ENCODE assay signal across 12 cellular contexts in the genomic region with DNA sequence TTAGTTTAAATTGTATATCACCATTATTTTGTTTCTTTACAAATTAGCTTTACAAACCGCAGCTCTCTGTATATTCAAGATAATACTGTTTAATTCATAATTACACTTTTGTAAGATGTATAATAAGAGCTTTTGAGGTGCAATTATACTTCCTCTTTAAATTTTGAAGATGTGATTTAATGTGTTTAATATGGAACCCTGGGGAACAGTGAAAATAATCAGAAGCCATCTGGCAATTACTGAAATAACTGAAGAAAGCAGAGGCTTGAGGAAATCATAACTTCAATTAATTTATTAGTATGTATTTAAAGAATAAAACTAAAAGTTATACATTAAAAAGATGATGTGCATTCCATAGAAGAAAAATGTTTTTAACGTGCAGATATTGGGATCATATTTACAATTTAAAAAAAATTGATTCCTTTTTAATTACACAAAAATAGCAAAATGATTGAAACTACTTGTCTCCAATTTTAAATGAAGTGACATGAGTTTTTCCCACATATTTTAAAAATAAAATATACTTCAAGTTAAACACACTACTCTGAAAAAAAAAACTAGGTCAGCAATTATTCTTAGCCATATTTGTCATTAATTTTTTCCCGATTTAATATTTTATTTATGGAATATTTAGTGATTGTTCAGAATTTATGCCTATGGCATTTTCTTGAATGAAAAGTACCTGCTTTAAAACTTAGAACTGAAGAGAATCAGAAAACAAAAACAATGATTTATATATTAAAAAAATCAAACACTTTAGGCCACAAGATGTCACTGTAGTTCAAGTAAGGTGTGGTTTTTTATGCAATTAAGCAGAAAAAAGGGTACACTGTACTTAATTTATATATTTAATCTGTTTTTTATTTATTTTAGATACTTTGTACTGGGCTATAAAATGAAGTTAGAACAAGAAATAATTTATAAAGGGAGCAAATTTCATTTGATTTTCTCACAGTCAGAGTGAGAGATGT.
DNase-seq lines count a peak whose midpoint lies in the region; ATAC-seq, FAIRE-seq and TF ChIP-seq lines count a peak whose summit lies in the region.
"Had no signal": no experiment of that assay in that cellular context is flagged by ENCODE, and none has a peak within 500 bp of the region (broad histone marks: within the 10 kb centered on the region; RNA-seq: fewer than 3 reads in every experiment).

No MANE protein-coding gene starts in this region.

- H3K9me3 Mint-ChIP-seq in osteocyte (ENCODE audit: unreplicated experiment), result no peaks in the 10 kb centered on the region
- H3K9me3 Mint-ChIP-seq in stimulated activated naive B cell treated with anti-CD40 and anti-IgM and Interleukin-4, amounts not matched to agents 10 μg/mL and 1 μg/mL and 100 μg/mL, for 72 hours, result no peaks in the 10 kb centered on the region
- H3K9me3 Mint-ChIP-seq: stimulated activated naive CD8-positive, alpha-beta T cell treated with anti-CD3 and anti-CD28 coated beads, Interleukin-15, Interleukin-2, amounts not matched to agents 100 ng/mL and 50 ng/mL, for 24 hours had no signal

- no peak for TF ChIP-seq POLR2A in upper lobe of left lung (IDR thresholded peaks at IDR 0.05)

- no peak overlapping the region for H3K27ac Mint-ChIP-seq in osteocyte (ENCODE audit: unreplicated experiment)
- H3K27ac Mint-ChIP-seq in stimulated activated naive B cell treated with anti-CD40 and anti-IgM and Interleukin-4, amounts not matched to agents 10 μg/mL and 1 μg/mL and 100 μg/mL, for 72 hours, result no peak overlapping the region
- H3K27ac Mint-ChIP-seq: activated B cell treated with CpG ODN at 0.5 μM for 24 hours; stimulated activated naive CD8-positive, alpha-beta T cell treated with anti-CD3 and anti-CD28 coated beads, Interleukin-15, Interleukin-2, amounts not matched to agents 100 ng/mL and 50 ng/mL, for 24 hours had no signal

- peaks cover 5% of the 10 kb centered on the region for H3K27me3 Mint-ChIP-seq in osteocyte (ENCODE audit: unreplicated experiment)
- H3K27me3 Mint-ChIP-seq in stimulated activated naive B cell treated with anti-CD40 and anti-IgM and Interleukin-4, amounts not matched to agents 10 μg/mL and 1 μg/mL and 100 μg/mL, for 72 hours, result no peaks in the 10 kb centered on the region
- H3K27me3 Mint-ChIP-seq: activated B cell treated with CpG ODN at 0.5 μM for 24 hours; stimulated activated naive CD8-positive, alpha-beta T cell treated with anti-CD3 and anti-CD28 coated beads, Interleukin-15, Interleukin-2, amounts not matched to agents 100 ng/mL and 50 ng/mL, for 24 hours had no signal

- TF ChIP-seq CTCF in osteocyte (IDR thresholded peaks at IDR 0.05) (peak; percentile 66), upper lobe of left lung (IDR thresholded peaks at IDR 0.05) (no peak)

- H3K4me1 ChIP-seq in upper lobe of left lung, result no peaks in the 10 kb centered on the region
- H3K4me1 ChIP-seq: sigmoid colon had no signal

- no peak overlapping the region for H3K27ac ChIP-seq in upper lobe of left lung
- H3K27ac ChIP-seq: sigmoid colon had no signal

- WGBS in upper lobe of left lung, 2 donors, result 58 to 62% methylated on average over 3 of the region's 3 CpGs

- no peaks in the 10 kb centered on the region for H3K36me3 ChIP-seq in upper lobe of left lung
- H3K36me3 ChIP-seq: sigmoid colon had no signal

- no peak overlapping the region for H3K4me3 ChIP-seq in upper lobe of left lung
- H3K4me3 ChIP-seq: sigmoid colon had no signal

- H3K9me3 ChIP-seq in upper lobe of left lung, result no peaks in the 10 kb centered on the region
- H3K9me3 ChIP-seq: sigmoid colon had no signal

- H3K27me3 ChIP-seq in upper lobe of left lung, result no peaks in the 10 kb centered on the region
- H3K27me3 ChIP-seq: sigmoid colon had no signal

- FAIRE-seq in colon (lab: Jason Lieb, UNC), result peak; percentile 79

- peak; percentile 7 for DNase-seq in NCI-H2171 treated with DMSO at 0.1 percent for 48 hours (lab: John Stamatoyannopoulos, UW)
- no peak for DNase-seq in NCI-H2171 (lab: John Stamatoyannopoulos, UW)
- DNase-seq in NCI-H345 (lab: John Stamatoyannopoulos, UW), result peak; percentile 1
- no peak for DNase-seq in osteocyte (ENCODE audit: extremely low spot score, unreplicated experiment)
- DNase-seq in stimulated activated naive B cell treated with anti-CD40 and anti-IgM and Interleukin-4, amounts not matched to agents 10 μg/mL and 1 μg/mL and 100 μg/mL, for 72 hours, result no peak
- DNase-seq in C1 segment of cervical spinal cord (lab: John Stamatoyannopoulos, UW), result no peak
- DNase-seq in upper lobe of left lung, result no peak
- DNase-seq: activated B cell treated with CpG ODN at 0.5 μM for 24 hours, NCI-H1048, sigmoid colon had no signal

- peaks cover 2% of the 10 kb centered on the region for H3K4me1 Mint-ChIP-seq in osteocyte (ENCODE audit: unreplicated experiment)
- H3K4me1 Mint-ChIP-seq in stimulated activated naive B cell treated with anti-CD40 and anti-IgM and Interleukin-4, amounts not matched to agents 10 μg/mL and 1 μg/mL and 100 μg/mL, for 72 hours, result no peaks in the 10 kb centered on the region
- H3K4me1 Mint-ChIP-seq: activated B cell treated with CpG ODN at 0.5 μM for 24 hours had no signal

- ATAC-seq in stimulated activated naive B cell treated with anti-CD40 and anti-IgM and Interleukin-4, amounts not matched to agents 10 μg/mL and 1 μg/mL and 100 μg/mL, for 72 hours (replicated peaks), result no peak
- no peak for ATAC-seq in upper lobe of left lung (ENCODE audit: low FRiP score in 2 of 2)

- no peak overlapping the region for H3K4me3 Mint-ChIP-seq in osteocyte (ENCODE audit: unreplicated experiment)
- H3K4me3 Mint-ChIP-seq in stimulated activated naive B cell treated with anti-CD40 and anti-IgM and Interleukin-4, amounts not matched to agents 10 μg/mL and 1 μg/mL and 100 μg/mL, for 72 hours, result no peak overlapping the region
- H3K4me3 Mint-ChIP-seq: activated B cell treated with CpG ODN at 0.5 μM for 24 hours; stimulated activated naive CD8-positive, alpha-beta T cell treated with anti-CD3 and anti-CD28 coated beads, Interleukin-15, Interleukin-2, amounts not matched to agents 100 ng/mL and 50 ng/mL, for 24 hours had no signal

- no peak for TF ChIP-seq EP300 in upper lobe of left lung (IDR thresholded peaks at IDR 0.05)

- no peaks in the 10 kb centered on the region for H3K36me3 Mint-ChIP-seq in osteocyte (ENCODE audit: unreplicated experiment)
- no peaks in the 10 kb centered on the region for H3K36me3 Mint-ChIP-seq in stimulated activated naive B cell treated with anti-CD40 and anti-IgM and Interleukin-4, amounts not matched to agents 10 μg/mL and 1 μg/mL and 100 μg/mL, for 72 hours

Comparison
In these comparisons a context has a peak if more than half of its experiments do, and no peak if none do; other contexts are left out.
1. DNase-seq: peak in NCI-H2171 treated with DMSO at 0.1 percent for 48 hours (single experiment) and NCI-H345 (single experiment); none in NCI-H2171 (single experiment), osteocyte (single experiment), stimulated activated naive B cell treated with anti-CD40 and anti-IgM and Interleukin-4, amounts not matched to agents 10 μg/mL and 1 μg/mL and 100 μg/mL, for 72 hours (single experiment), C1 segment of cervical spinal cord (0 of 14) and upper lobe of left lung (0 of 2).